In the genomic region with DNA sequence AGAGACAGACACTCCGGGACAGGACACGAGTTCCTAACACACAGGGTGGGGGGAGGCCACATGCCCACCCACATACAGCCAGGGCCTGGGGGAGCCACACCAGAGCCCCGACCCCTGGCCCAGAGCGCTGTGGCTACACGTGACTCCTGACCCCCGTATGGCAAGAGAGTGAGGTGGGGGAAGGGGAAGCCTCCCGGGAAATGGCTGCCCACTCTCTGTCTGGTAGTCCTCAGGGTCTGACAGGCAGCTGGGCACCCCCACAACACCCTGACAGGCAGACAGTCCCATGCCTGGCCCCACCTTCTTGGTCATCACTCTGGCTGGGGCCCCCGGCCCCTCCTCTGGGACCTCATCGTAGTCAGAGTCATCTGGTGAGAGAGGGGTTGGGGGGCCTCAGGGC, we compare ENCODE assay signal across 20 cellular contexts. TPM values are rescaled to one million over a fixed set of nuclear protein-coding genes. Genes with fewer than 3 reads are reported as not detected.
DNase-seq lines count a peak whose midpoint lies in the region; ATAC-seq, FAIRE-seq and TF ChIP-seq lines count a peak whose summit lies in the region.
"Had no signal": no experiment of that assay in that cellular context is flagged by ENCODE, and none has a peak within 500 bp of the region (broad histone marks: within the 10 kb centered on the region; RNA-seq: fewer than 3 reads in every experiment).

No MANE protein-coding gene starts in this region.

- no peak overlapping the region for H3K23ac ChIP-seq in trophoblast cell (ENCODE audit: low read length)

- H3K27me3 Mint-ChIP-seq in CD14-positive monocyte (ENCODE audit: low read depth in 3 of 3) (peaks cover 0 to 7% (median 0%) of the 10 kb centered on the region in 3 donors), WTC11 (ENCODE audit: low read depth) (no peaks in the 10 kb centered on the region)
- H3K27me3 Mint-ChIP-seq: memory B cell; stimulated activated memory B cell treated with anti-CD40 and anti-IgM and Interleukin-4, amounts not matched to agents 10 μg/mL and 1 μg/mL and 100 μg/mL, for 72 hours had no signal

- no peak overlapping the region for H3K4ac ChIP-seq in trophoblast cell (ENCODE audit: low read depth, low read length)

- H2AFZ ChIP-seq in trophoblast cell (ENCODE audit: insufficient read depth, low read length, poor library complexity): no peak overlapping the region
- H2AFZ ChIP-seq: parathyroid adenoma had no signal

- H3K27ac ChIP-seq in kidney (ENCODE audit: low read depth in 2 of 2, low read length in 2 of 2) (peak overlapping the region in 1 of 2 donors; percentile 2), trophoblast cell (ENCODE audit: low read depth, low read length) (no peak overlapping the region)
- H3K27ac ChIP-seq: gastrocnemius medialis, parathyroid adenoma, WERI-Rb-1 had no signal

- intact Hi-C loops in CD14-positive monocyte (cut with micrococcal nuclease): loop anchor here in 1 of 2 donors (10.0 kb wide), 1 partner anchor 462 kb away; no protein-coding TSS in a partner anchor
- intact Hi-C loops in kidney (cut with DNase I): no loop called here

- peak overlapping the region; percentile 10 for H3K4me2 ChIP-seq in trophoblast cell (ENCODE audit: low read length)

- no peak overlapping the region for H3K14ac ChIP-seq in trophoblast cell (ENCODE audit: low read length)

- no peaks in the 10 kb centered on the region for H3K27me3 ChIP-seq in trophoblast cell (ENCODE audit: insufficient read depth, low read length)
- H3K27me3 ChIP-seq: gastrocnemius medialis had no signal

- peak overlapping the region; percentile 65 to 96 (median 90) for H3K27ac Mint-ChIP-seq in CD14-positive monocyte
- peak overlapping the region; percentile 64; the same call in 1 of the 2 replicates for H3K27ac Mint-ChIP-seq in WTC11
- H3K27ac Mint-ChIP-seq: memory B cell; stimulated activated memory B cell treated with anti-CD40 and anti-IgM and Interleukin-4, amounts not matched to agents 10 μg/mL and 1 μg/mL and 100 μg/mL, for 72 hours had no signal

- H3K9ac ChIP-seq in kidney (ENCODE audit: low read length in 2 of 2) (no peak overlapping the region), trophoblast cell (ENCODE audit: low read length) (no peak overlapping the region)
- H3K9ac ChIP-seq: parathyroid adenoma had no signal

- H3K79me1 ChIP-seq in trophoblast cell (ENCODE audit: low read length): no peaks in the 10 kb centered on the region

- H3K4me1 ChIP-seq in kidney (ENCODE audit: control insufficient read depth in 1 of 2, insufficient read depth in 1 of 2, low read depth in 1 of 2, low read length in 2 of 2) (peaks cover 0 to 7% of the 10 kb centered on the region in 2 donors), trophoblast cell (ENCODE audit: control insufficient read depth in 1 of 2, insufficient read depth in 2 of 2, low read length in 2 of 2) (peaks cover 7 to 15% of the 10 kb centered on the region in 2 experiments)
- H3K4me1 ChIP-seq: parathyroid adenoma had no signal

- H4K8ac ChIP-seq in trophoblast cell (ENCODE audit: low read depth, low read length): no peak overlapping the region

- H2BK12ac ChIP-seq in trophoblast cell (ENCODE audit: low read length): no peak overlapping the region

- no peak overlapping the region for H3K18ac ChIP-seq in trophoblast cell (ENCODE audit: low read length)

- H3K36me3 Mint-ChIP-seq in CD14-positive monocyte (peaks cover 75 to 99% of the 10 kb centered on the region in 2 donors), WTC11 (peaks cover 10% of the 10 kb centered on the region; the same call in 1 of the 2 replicates)

- H3K9me3 ChIP-seq in kidney (ENCODE audit: control insufficient read depth in 1 of 2, low read length in 2 of 2): no peaks in the 10 kb centered on the region
- peaks cover 2% of the 10 kb centered on the region for H3K9me3 ChIP-seq in trophoblast cell (ENCODE audit: insufficient read depth, low read depth, low read length)
- H3K9me3 ChIP-seq: gastrocnemius medialis had no signal

- POLR2A ChIA-PET in WTC11 (lab: Charles Lee): no interaction called here

- H3K79me2 ChIP-seq in trophoblast cell (ENCODE audit: control insufficient read depth, insufficient read depth, low read length, poor library complexity): peaks cover 3% of the 10 kb centered on the region
- H3K79me2 ChIP-seq: parathyroid adenoma had no signal

- no peaks in the 10 kb centered on the region for H3K9me3 Mint-ChIP-seq in CD14-positive monocyte
- H3K9me3 Mint-ChIP-seq in WTC11: no peaks in the 10 kb centered on the region
- H3K9me3 Mint-ChIP-seq: memory B cell; stimulated activated memory B cell treated with anti-CD40 and anti-IgM and Interleukin-4, amounts not matched to agents 10 μg/mL and 1 μg/mL and 100 μg/mL, for 72 hours had no signal

- no peak overlapping the region for H2AK5ac ChIP-seq in trophoblast cell (ENCODE audit: low read length)

- no peak for FAIRE-seq in kidney (lab: Jason Lieb, UNC)
- FAIRE-seq: D721Med, endometrium had no signal

- H3K4me1 Mint-ChIP-seq in CD14-positive monocyte: peaks cover 40% of the 10 kb centered on the region
- peaks cover 10% of the 10 kb centered on the region for H3K4me1 Mint-ChIP-seq in WTC11

- DNase-seq in CD14-positive monocyte (ENCODE audit: low spot score) (no peak), WTC11 (ENCODE audit: low spot score) (no peak), kidney (peak; percentile 75), trophoblast cell (no peak), mucosa of gallbladder (ENCODE audit: low spot score) (no peak), NCI-H524 (lab: John Stamatoyannopoulos, UW) (no peak), cerebellar nuclear complex (lab: John Stamatoyannopoulos, UW) (no peak)
- DNase-seq: GF-D8, NCI-H2081 treated with DMSO at 0.1 percent for 48 hours, NCI-H82, RPMI8226, T-helper 1 cell, WERI-Rb-1 had no signal

- no CpG with 5 or more reads among the region's 9 CpGs for WGBS in trophoblast cell (ENCODE audit: extremely low coverage, insufficient coverage, insufficient read length)

- no peak overlapping the region for H4K91ac ChIP-seq in trophoblast cell (ENCODE audit: low read depth, low read length)

- TF ChIP-seq CTCF in CD14-positive monocyte (IDR thresholded peaks at IDR 0.05) (no peak), WTC11 (IDR thresholded peaks at IDR 0.05) (no peak), kidney (IDR thresholded peaks at IDR 0.05; ENCODE audit: borderline replicate concordance, extremely low read depth, insufficient read depth) (no peak)

- ATAC-seq in WTC11 (no peak), GM18519 (IDR thresholded peaks at IDR 0.05; ENCODE audit: low FRiP score, unreplicated experiment) (no peak)
- ATAC-seq: stimulated activated memory B cell treated with anti-CD40 and anti-IgM and Interleukin-4, amounts not matched to agents 10 μg/mL and 1 μg/mL and 100 μg/mL, for 72 hours had no signal

- no peak overlapping the region for H3K4me3 ChIP-seq in kidney (ENCODE audit: low read length in 2 of 2)
- H3K4me3 ChIP-seq in trophoblast cell (ENCODE audit: low read depth, low read length): no peak overlapping the region
- H3K4me3 ChIP-seq: gastrocnemius medialis had no signal

- CTCF ChIA-PET in WTC11 (lab: Charles Lee): no interaction called here

- H2BK5ac ChIP-seq in trophoblast cell (ENCODE audit: low read depth, low read length, poor library complexity): no peak overlapping the region

- H3K36me3 ChIP-seq in kidney (ENCODE audit: control insufficient read depth in 1 of 2, insufficient read depth in 2 of 2, low read length in 2 of 2) (peaks cover 11 to 22% of the 10 kb centered on the region in 2 donors), trophoblast cell (ENCODE audit: control insufficient read depth in 1 of 2, insufficient read depth in 2 of 2, low read length in 2 of 2) (peaks cover 3 to 5% of the 10 kb centered on the region in 2 experiments)

- no peak overlapping the region for H3K4me3 Mint-ChIP-seq in CD14-positive monocyte
- no peak overlapping the region for H3K4me3 Mint-ChIP-seq in WTC11
- H3K4me3 Mint-ChIP-seq: memory B cell; stimulated activated memory B cell treated with anti-CD40 and anti-IgM and Interleukin-4, amounts not matched to agents 10 μg/mL and 1 μg/mL and 100 μg/mL, for 72 hours had no signal

- H4K12ac ChIP-seq in trophoblast cell (ENCODE audit: low read depth, low read length): no peak overlapping the region

- H2BK120ac ChIP-seq in trophoblast cell (ENCODE audit: insufficient read depth, low read length, poor library complexity): no peak overlapping the region

TF ChIP-seq in WTC11, 78 proteins besides CTCF, POLR2A, EP300 and RAD21:
- no peak for TF ChIP-seq TEAD1 (CRISPR knock-in tag; IDR thresholded peaks at IDR 0.05)

RNA-seq across cellular contexts. Expression of a gene that starts 38.7 kb away (rescaled TPM):
- polyA plus RNA-seq in CD14-positive monocyte (under 1 TPM; 0.18 to 0.53 TPM), kidney (ENCODE audit: insufficient read depth, low read depth, low replicate concordance) (12.6 TPM)
- total RNA-seq in WTC11 (2021) (3.7 to 5.0 TPM (median 4.9 TPM) in 3 replicates), kidney (42.0 TPM), mucosa of gallbladder (23.7 TPM)
- polyA plus RNA-seq in trophoblast cell (2013): 1.8 and 2.1 TPM in 2 replicates

RNA-seq across cellular contexts. Expression of a gene that starts 39.3 kb away (rescaled TPM):
- polyA plus RNA-seq in CD14-positive monocyte: 10 to 100 TPM; 48.7 to 79.0 TPM
- total RNA-seq in WTC11 (2021): 76.4 to 98.8 TPM (median 78.3 TPM) in 3 replicates
- total RNA-seq in kidney: 80.8 TPM
- 58.2 TPM for polyA plus RNA-seq in kidney (ENCODE audit: insufficient read depth, low read depth, low replicate concordance)
- polyA plus RNA-seq in trophoblast cell (2013): 11.8 and 12.4 TPM in 2 replicates
- 129 TPM for total RNA-seq in mucosa of gallbladder
